ENCODE assay signal across 12 cellular contexts in genomic region chr12:29152223-29152868, GRCh38. TPM values are rescaled to one million over a fixed set of nuclear protein-coding genes. Genes with fewer than 3 reads are reported as not detected.
A peak's percentile ranks its signal among the peaks of the same experiment; 100 is the strongest.
DNase-seq lines count a peak whose midpoint lies in the region; ATAC-seq and TF ChIP-seq lines count a peak whose summit lies in the region.
"Had no signal": no experiment of that assay in that cellular context is flagged by ENCODE, and none has a peak within 500 bp of the region (broad histone marks: within the 10 kb centered on the region; RNA-seq: fewer than 3 reads in every experiment).

No MANE protein-coding gene starts in this region.

- peak; percentile 69 for DNase-seq in GM12865 (ENCODE audit: low read depth)
- DNase-seq in activated B cell treated with CpG ODN at 0.5 μM for 24 hours = no peak
- DNase-seq in SW480 (ENCODE audit: low spot score) = no peak
- no peak for DNase-seq in NCI-H187 treated with DMSO at 0.1 percent for 48 hours (lab: John Stamatoyannopoulos, UW)
- no peak for DNase-seq in tibial artery
- DNase-seq in natural killer cell treated with Interleukin-12 subunit alpha and Interleukin-12 subunit beta and Interleukin-15 and Interleukin-18, amount 100 ng/mL, for 72 hours (ENCODE audit: low spot score) = no peak
- DNase-seq: aorta, Calu3 had no signal

- H3K9me3 Mint-ChIP-seq in activated B cell treated with CpG ODN at 0.5 μM for 24 hours = no peaks in the 10 kb centered on the region
- H3K9me3 Mint-ChIP-seq in natural killer cell treated with Interleukin-12 subunit alpha and Interleukin-12 subunit beta and Interleukin-15 and Interleukin-18, amount 100 ng/mL, for 72 hours = no peaks in the 10 kb centered on the region
- H3K9me3 Mint-ChIP-seq: T-helper 1 cell treated with Interleukin-12 subunit alpha and Interleukin-12 subunit beta and Interleukin-4 antibody, amounts not matched to agents 30 μg/mL and 1 μg/mL, for 36 hours had no signal

- H3K4me3 Mint-ChIP-seq in activated B cell treated with CpG ODN at 0.5 μM for 24 hours = no peak overlapping the region
- H3K4me3 Mint-ChIP-seq in natural killer cell treated with Interleukin-12 subunit alpha and Interleukin-12 subunit beta and Interleukin-15 and Interleukin-18, amount 100 ng/mL, for 72 hours = no peak overlapping the region
- H3K4me3 Mint-ChIP-seq: T-helper 1 cell treated with Interleukin-12 subunit alpha and Interleukin-12 subunit beta and Interleukin-4 antibody, amounts not matched to agents 30 μg/mL and 1 μg/mL, for 36 hours had no signal

- H3K27ac Mint-ChIP-seq in activated B cell treated with CpG ODN at 0.5 μM for 24 hours = no peak overlapping the region
- H3K27ac Mint-ChIP-seq in natural killer cell treated with Interleukin-12 subunit alpha and Interleukin-12 subunit beta and Interleukin-15 and Interleukin-18, amount 100 ng/mL, for 72 hours = no peak overlapping the region
- H3K27ac Mint-ChIP-seq: T-helper 1 cell treated with Interleukin-12 subunit alpha and Interleukin-12 subunit beta and Interleukin-4 antibody, amounts not matched to agents 30 μg/mL and 1 μg/mL, for 36 hours had no signal

- no peak overlapping the region for H3K27ac ChIP-seq in tibial artery

- H3K4me1 Mint-ChIP-seq in activated B cell treated with CpG ODN at 0.5 μM for 24 hours = peaks cover 33% of the 10 kb centered on the region
- peaks cover 15 to 37% of the 10 kb centered on the region in 2 donors for H3K4me1 Mint-ChIP-seq in natural killer cell treated with Interleukin-12 subunit alpha and Interleukin-12 subunit beta and Interleukin-15 and Interleukin-18, amount 100 ng/mL, for 72 hours (ENCODE audit: low read depth in 2 of 2)

- peaks cover 0 to 19% of the 10 kb centered on the region in 2 donors for H3K27me3 ChIP-seq in tibial artery

- H3K27me3 Mint-ChIP-seq in activated B cell treated with CpG ODN at 0.5 μM for 24 hours = peaks cover 13% of the 10 kb centered on the region
- H3K27me3 Mint-ChIP-seq in natural killer cell treated with Interleukin-12 subunit alpha and Interleukin-12 subunit beta and Interleukin-15 and Interleukin-18, amount 100 ng/mL, for 72 hours = peaks cover 0 to 5% of the 10 kb centered on the region in 2 donors

- H3K4me1 ChIP-seq in tibial artery = peaks cover 0 to 17% (median 10%) of the 10 kb centered on the region in 4 donors

- no peaks in the 10 kb centered on the region for H3K9me3 ChIP-seq in tibial artery

- no peaks in the 10 kb centered on the region for H3K36me3 Mint-ChIP-seq in activated B cell treated with CpG ODN at 0.5 μM for 24 hours (ENCODE audit: low read depth)
- no peaks in the 10 kb centered on the region for H3K36me3 Mint-ChIP-seq in natural killer cell treated with Interleukin-12 subunit alpha and Interleukin-12 subunit beta and Interleukin-15 and Interleukin-18, amount 100 ng/mL, for 72 hours

- TF ChIP-seq CTCF in GM12865 (IDR thresholded peaks at IDR 0.05; ENCODE audit: insufficient read depth, low read depth, low read length, missing control alignments) (no peak), activated B cell treated with CpG ODN at 0.5 μM for 24 hours (IDR thresholded peaks at IDR 0.05) (no peak), tibial artery (IDR thresholded peaks at IDR 0.05) (no peak)

- H3K36me3 ChIP-seq in tibial artery = no peaks in the 10 kb centered on the region

- POLR2A ChIA-PET in activated B cell treated with CpG ODN at 0.5 μM for 24 hours (lab: Charles Lee) = no interaction called here

- intact Hi-C loops in activated B cell treated with CpG ODN at 0.5 μM for 24 hours (cut with micrococcal nuclease) (loop anchor here (1.0 kb wide), 1 partner anchor 12 kb away; no protein-coding TSS in a partner anchor), tibial artery (cut with DNase I; ENCODE audit: low total_unique reads) (no loop called here)

- CTCF ChIA-PET in activated B cell treated with CpG ODN at 0.5 μM for 24 hours (lab: Charles Lee) = no interaction called here

- no peak overlapping the region for H3K4me3 ChIP-seq in GM12865 (ENCODE audit: low read depth, low read length)
- H3K4me3 ChIP-seq in tibial artery = no peak overlapping the region

- peak; percentile 82 for ATAC-seq in GM21390 (IDR thresholded peaks at IDR 0.05; ENCODE audit: unreplicated experiment)
- peak; percentile 75 for ATAC-seq in HG03196 (IDR thresholded peaks at IDR 0.05; ENCODE audit: unreplicated experiment)
- peak; percentile 72 for ATAC-seq in activated B cell treated with CpG ODN at 0.5 μM for 24 hours (ENCODE audit: low read depth)
- no peak for ATAC-seq in natural killer cell treated with Interleukin-12 subunit alpha and Interleukin-12 subunit beta and Interleukin-15 and Interleukin-18, amount 100 ng/mL, for 72 hours
- ATAC-seq: sciatic nerve had no signal

RNA-seq across cellular contexts. Expression of gene FAR2, which starts 3.3 kb away (rescaled TPM):
- total RNA-seq in activated B cell treated with CpG ODN at 0.5 μM for 24 hours = not detected in 2 replicates
- total RNA-seq in natural killer cell treated with Interleukin-12 subunit alpha and Interleukin-12 subunit beta and Interleukin-15 and Interleukin-18, amount 100 ng/mL, for 72 hours = 10 to 100 TPM; 13.5 to 38.4 TPM

Comparison
In these comparisons a context has a peak if more than half of its experiments do, and no peak if none do; other contexts are left out.
1. ATAC-seq: peak in GM21390 (single experiment), HG03196 (single experiment) and activated B cell treated with CpG ODN at 0.5 μM for 24 hours (single experiment); none in natural killer cell treated with Interleukin-12 subunit alpha and Interleukin-12 subunit beta and Interleukin-15 and Interleukin-18, amount 100 ng/mL, for 72 hours (0 of 2).
2. RNA of gene FAR2, which starts 3.3 kb away (total RNA-seq): 13.5 to 38.4 TPM in natural killer cell treated with Interleukin-12 subunit alpha and Interleukin-12 subunit beta and Interleukin-15 and Interleukin-18, amount 100 ng/mL, for 72 hours; not detected in activated B cell treated with CpG ODN at 0.5 μM for 24 hours; every median in the first group is over 10 times any median in the second.